8 cellular contexts compared by ENCODE assay signal in genomic region chr22:26330971-26331625, GRCh38.
DNase-seq lines count a peak whose midpoint lies in the region; ATAC-seq, FAIRE-seq and TF ChIP-seq lines count a peak whose summit lies in the region.

No MANE protein-coding gene starts in this region.

- no peak for ATAC-seq in HG03039 (IDR thresholded peaks at IDR 0.05; ENCODE audit: unreplicated experiment)

- FAIRE-seq in bronchial epithelial cell (lab: Jason Lieb, UNC), result peak; percentile 91

- no peaks in the 10 kb centered on the region for H3K27me3 ChIP-seq in bronchial epithelial cell (ENCODE audit: control insufficient read depth, insufficient read depth, low read length)

- DNase-seq in NOMO-1 (lab: John Stamatoyannopoulos, UW; ENCODE audit: unreplicated experiment in 2 of 2), result peak; percentile 6 to 33
- no peak for DNase-seq in NOMO-1 treated with dmso at 0.1 percent for 144 hours (lab: John Stamatoyannopoulos, UW; ENCODE audit: unreplicated experiment)
- DNase-seq in NCI-H2029 (lab: John Stamatoyannopoulos, UW), result peak; percentile 90
- DNase-seq in bronchial epithelial cell (ENCODE audit: low read depth), result peak; percentile 59
- DNase-seq in islet precursor cell, result peak; percentile 82
- DNase-seq in stimulated activated CD4-positive, alpha-beta T cell treated with anti-CD3 and anti-CD28 coated beads, Interleukin-4, amount 100 ng/mL, for 1 hour, result peak; percentile 54

- TF ChIP-seq CTCF in WI38 (IDR thresholded peaks at IDR 0.05; ENCODE audit: low read depth, low read length) (peak; percentile 84), bronchial epithelial cell (IDR thresholded peaks at IDR 0.05; ENCODE audit: insufficient read depth, low read length, severe bottlenecking) (peak; percentile 89)

- no peaks in the 10 kb centered on the region for H3K36me3 ChIP-seq in bronchial epithelial cell (ENCODE audit: control insufficient read depth, insufficient read depth, low read length)

- H3K4me3 ChIP-seq in WI38 (ENCODE audit: low read depth, low read length), result no peak overlapping the region
- H3K4me3 ChIP-seq in bronchial epithelial cell (ENCODE audit: low read depth, low read length), result no peak overlapping the region
